ENCODE assay signal across 23 cellular contexts in genomic region chr19:48755787-48756674, GRCh38. TPM values are rescaled to one million over a fixed set of nuclear protein-coding genes. Genes with fewer than 3 reads are reported as not detected.
DNase-seq lines count a peak whose midpoint lies in the region; ATAC-seq and TF ChIP-seq lines count a peak whose summit lies in the region.
"Had no signal": no experiment of that assay in that cellular context is flagged by ENCODE, and none has a peak within 500 bp of the region (broad histone marks: within the 10 kb centered on the region; RNA-seq: fewer than 3 reads in every experiment).

No MANE protein-coding gene starts in this region.

- H3T11ph ChIP-seq in H9 (ENCODE audit: low read length) = no peak overlapping the region

- peaks cover 8% of the 10 kb centered on the region for H3K23me2 ChIP-seq in H9 (ENCODE audit: insufficient read length, low read depth, low read length, poor library complexity, severe bottlenecking)

- H3K4me2 ChIP-seq in H9 (ENCODE audit: insufficient read depth, insufficient read length, low read length) = no peak overlapping the region

- no peak overlapping the region for H2BK15ac ChIP-seq in H9 (ENCODE audit: low read depth, low read length)

- no peak overlapping the region for H2BK5ac ChIP-seq in H9 (ENCODE audit: insufficient read length, low read length)

- peaks cover 4% of the 10 kb centered on the region in 3 experiments; a peak in 6 of 7 replicates for H3K36me3 Mint-ChIP-seq in H9 (ENCODE audit: insufficient read depth in 1 of 3, low read depth in 3 of 3)
- H3K36me3 Mint-ChIP-seq: IgD-negative memory B cell had no signal

- H3K36me3 ChIP-seq in psoas muscle (ENCODE audit: insufficient read depth in 1 of 2, low read depth in 1 of 2) = no peaks in the 10 kb centered on the region
- H3K36me3 ChIP-seq: SJCRH30 had no signal

- H3K4me3 Mint-ChIP-seq in H9 = no peak overlapping the region

- H3K4me1 ChIP-seq in H9 (ENCODE audit: insufficient read depth, low read length) = peaks cover 12% of the 10 kb centered on the region; the same call in 1 of the 2 replicates
- H3K4me1 ChIP-seq in psoas muscle = peaks cover 26% of the 10 kb centered on the region
- H3K4me1 ChIP-seq: SJCRH30 had no signal

- peak overlapping the region; percentile 91 for H2AK5ac ChIP-seq in H9 (ENCODE audit: insufficient read length, low read length)

- CTCF ChIA-PET in RWPE1 (lab: Yijun Ruan, JAX) = interaction anchor here (1.0 kb wide), 1 partner anchor 32 kb away, joined by 3 read pairs; no protein-coding TSS in a partner anchor
- CTCF ChIA-PET in HEK293T (lab: Yijun Ruan, JAX) = no interaction called here

- TF ChIP-seq CTCF in H9 (conservative IDR thresholded peaks at IDR 0.05) (no peak), RWPE1 (conservative IDR thresholded peaks at IDR 0.05; ENCODE audit: low read depth) (no peak), psoas muscle (IDR thresholded peaks at IDR 0.05) (no peak)

- peak overlapping the region; percentile 65 to 82 (median 81); a peak in 5 of 7 replicates for H3K27ac Mint-ChIP-seq in H9
- H3K27ac Mint-ChIP-seq: IgD-negative memory B cell had no signal

- H3K9me3 ChIP-seq in H9 (ENCODE audit: control insufficient read depth, low read depth, low read length) (no peaks in the 10 kb centered on the region), psoas muscle (no peaks in the 10 kb centered on the region)
- H3K9me3 ChIP-seq: SJCRH30 had no signal

- H3K9ac ChIP-seq in H9 (ENCODE audit: extremely low read depth, insufficient read length, low read length) = no peak overlapping the region

- no peak overlapping the region for H2BK20ac ChIP-seq in H9 (ENCODE audit: low read depth, low read length, poor library complexity, severe bottlenecking)

- H3K79me2 ChIP-seq in H9 (ENCODE audit: insufficient read depth, low read length) = peaks cover 2% of the 10 kb centered on the region; the same call in 1 of the 2 replicates

- ATAC-seq in left lobe of liver = peak; percentile 74
- peak in 3 of 4 donors; percentile 45 to 63 (median 51) for ATAC-seq in psoas muscle
- no peak for ATAC-seq in GM19351 (IDR thresholded peaks at IDR 0.05; ENCODE audit: unreplicated experiment)

- peaks cover 18% of the 10 kb centered on the region for H3K27me3 Mint-ChIP-seq in H9 (ENCODE audit: low read depth)

- H4K5ac ChIP-seq in H9 (ENCODE audit: insufficient read length, low read depth, low read length) = no peak overlapping the region

- peak overlapping the region; percentile 67 for H2BK12ac ChIP-seq in H9 (ENCODE audit: insufficient read length, low read depth, low read length)

- peaks cover under 1% of the 10 kb centered on the region for H3K79me1 ChIP-seq in H9 (ENCODE audit: insufficient read depth, low read depth, low read length, poor library complexity, severe bottlenecking)

- DNase-seq in H9 (no peak), RWPE1 (ENCODE audit: low spot score) (no peak), left lobe of liver (ENCODE audit: low spot score) (peak; percentile 71), psoas muscle (no peak), D341Med (ENCODE audit: low spot score) (no peak), NCI-H2029 (lab: John Stamatoyannopoulos, UW) (no peak), HEK293T (ENCODE audit: extremely low spot score) (no peak)
- DNase-seq: AML-193, DMS 273 treated with DMSO at 0.1 percent for 48 hours, DND-41, MM.1S, NCI-H1092, NCI-H2081, NCI-H2171 treated with DMSO at 0.1 percent for 48 hours, NCI-H526 treated with DMSO at 0.1 percent for 48 hours, SJCRH30 had no signal

- H3K27me3 ChIP-seq in H9 (ENCODE audit: insufficient read depth, low read length) (no peaks in the 10 kb centered on the region), psoas muscle (ENCODE audit: insufficient read depth in 3 of 3, low read length in 2 of 3) (no peaks in the 10 kb centered on the region)
- H3K27me3 ChIP-seq: SJCRH30 had no signal

- H2AFZ ChIP-seq in H9 (ENCODE audit: low read length) = no peak overlapping the region

- peaks cover 33 to 48% of the 10 kb centered on the region in 2 experiments for H3K4me1 Mint-ChIP-seq in H9

- no peaks in the 10 kb centered on the region; a peak in 1 of 5 replicates for H3K9me3 Mint-ChIP-seq in H9
- H3K9me3 Mint-ChIP-seq: IgD-negative memory B cell had no signal

- no CpG with 5 or more reads among the region's 18 CpGs for WGBS in H9 (ENCODE audit: extremely low coverage, insufficient read length, low lambda C conversion rate)
- WGBS in psoas muscle, 3 donors = 69 to 77% (median 70%) methylated on average over 17 to 18 of the region's 18 CpGs

- peak overlapping the region; percentile 89 for H2BK120ac ChIP-seq in H9 (ENCODE audit: low read depth, low read length, poor library complexity, severe bottlenecking)

- no peak overlapping the region for H3K56ac ChIP-seq in H9 (ENCODE audit: insufficient read length, low read depth, low read length)

- H4K20me1 ChIP-seq in H9 (ENCODE audit: control insufficient read depth, insufficient read depth, insufficient read length) = no peaks in the 10 kb centered on the region

- H3K14ac ChIP-seq in H9 (ENCODE audit: insufficient read depth, low read length) = peak overlapping the region; percentile 87

- peak overlapping the region; percentile 48 for H3K4ac ChIP-seq in H9 (ENCODE audit: low read depth, low read length)

- intact Hi-C loops in psoas muscle (cut with DNase I) = no loop called here

- no peak overlapping the region for H3K4me3 ChIP-seq in psoas muscle
- H3K4me3 ChIP-seq: SJCRH30 had no signal

- peak overlapping the region; percentile 39 for H4K91ac ChIP-seq in H9 (ENCODE audit: insufficient read length, low read depth, low read length)

- no peak overlapping the region for H3K23ac ChIP-seq in H9 (ENCODE audit: insufficient read length, low read depth, low read length)

- POLR2A ChIA-PET in RWPE1 (lab: Yijun Ruan, JAX; ENCODE audit: low non-redundant PET) (no interaction called here), HEK293T (lab: Yijun Ruan, JAX) (interaction anchor here (0.7 to 1.7 kb wide), 4 partner anchors 9 to 40 kb away, joined by 3 to 4 read pairs (median 4); partner anchors contain the start of gene IZUMO1)

- peak overlapping the region; percentile 12 for H3K18ac ChIP-seq in H9 (ENCODE audit: insufficient read length, low read depth, low read length)

- no peak overlapping the region for H4K8ac ChIP-seq in H9 (replicated peaks; ENCODE audit: insufficient read length, low read depth, low read length)

- H3K27ac ChIP-seq in H9 (ENCODE audit: insufficient read length, low read depth, low read length) (no peak overlapping the region), RWPE1 (peak overlapping the region; percentile 20; the same call in 1 of the 2 replicates), psoas muscle (no peak overlapping the region)
- H3K27ac ChIP-seq: C4-2B, SJCRH30 had no signal

TF ChIP-seq in HEK293T, 16 proteins besides CTCF, POLR2A, EP300 and RAD21:
- TF ChIP-seq LEF1 (IDR thresholded peaks at IDR 0.05; ENCODE audit: borderline replicate concordance) (no peak), ARNT (IDR thresholded peaks at IDR 0.05) (no peak), FOXM1 (IDR thresholded peaks at IDR 0.05; ENCODE audit: borderline replicate concordance) (no peak), BHLHE40 (IDR thresholded peaks at IDR 0.05; ENCODE audit: borderline replicate concordance) (no peak), TARDBP (IDR thresholded peaks at IDR 0.05) (no peak), FOXA1 (IDR thresholded peaks at IDR 0.05) (no peak), ZNF384 (IDR thresholded peaks at IDR 0.05) (no peak), SP1 (IDR thresholded peaks at IDR 0.05) (no peak), SUZ12 (IDR thresholded peaks at IDR 0.05) (no peak), FOXK2 (IDR thresholded peaks at IDR 0.05) (no peak), ELF4 (IDR thresholded peaks at IDR 0.05) (no peak), L3MBTL2 (conservative IDR thresholded peaks at IDR 0.05) (no peak), PKNOX1 (IDR thresholded peaks at IDR 0.05) (no peak)

RNA-seq across cellular contexts. Expression of gene FGF21, which starts 0.7 kb away (rescaled TPM):
- total RNA-seq in H9 (2021) (0.55 and 0.90 TPM in 2 replicates), left lobe of liver (0.75 TPM), psoas muscle (1 to 10 TPM in 2 of 4 donors, not detected in 2; 1.7 to 6.2 TPM)
- under 1 TPM in 2 of 3 donors, not detected in 1; 0.06 to 0.31 TPM for polyA plus RNA-seq in psoas muscle
- total RNA-seq: G401; HT-29; LHCN-M2; SJCRH30; T-helper 1 cell treated with Interleukin-12 subunit alpha and Interleukin-12 subunit beta and Interleukin-4 antibody, amounts not matched to agents 30 ng/mL and 1 ng/mL, for 36 hours had no signal
- polyA plus RNA-seq: IgD-negative memory B cell had no signal

RNA-seq across cellular contexts. Expression of gene FUT1, which starts 3.6 kb away (rescaled TPM):
- total RNA-seq in H9 (2021) (15.9 and 16.1 TPM in 2 replicates), left lobe of liver (0.43 TPM), psoas muscle (1 to 10 TPM; 1.6 to 2.3 (median 2.0) TPM)
- 1 to 10 TPM; 1.1 to 1.3 (median 1.3) TPM for polyA plus RNA-seq in psoas muscle
- total RNA-seq: G401, LHCN-M2, SJCRH30 had no signal
- polyA plus RNA-seq: IgD-negative memory B cell had no signal

RNA-seq across cellular contexts. Expression of gene IZUMO1, which starts 9.3 kb away (rescaled TPM):
- total RNA-seq in H9 (2021) = 2.6 and 3.7 TPM in 2 replicates
- not detected for total RNA-seq in left lobe of liver
- total RNA-seq in psoas muscle = under 1 TPM in 3 of 4 donors, not detected in 1; 0.26 to 0.76 (median 0.36) TPM
- under 1 TPM in 2 of 3 donors, not detected in 1; 0.18 to 0.66 TPM for polyA plus RNA-seq in psoas muscle
- total RNA-seq: G401; LHCN-M2; SJCRH30; T-helper 1 cell treated with Interleukin-12 subunit alpha and Interleukin-12 subunit beta and Interleukin-4 antibody, amounts not matched to agents 30 ng/mL and 1 ng/mL, for 36 hours had no signal
- polyA plus RNA-seq: IgD-negative memory B cell had no signal

RNA-seq across cellular contexts. Expression of gene RASIP1, which starts 15.6 kb away (rescaled TPM):
- total RNA-seq in H9 (2021) (2.4 and 2.8 TPM in 2 replicates), left lobe of liver (3.1 TPM), psoas muscle (1 to 10 TPM; 6.9 to 9.7 (median 8.0) TPM)
- polyA plus RNA-seq in psoas muscle = 1 to 10 TPM; 3.9 to 7.7 (median 4.9) TPM

RNA-seq across cellular contexts. Expression of gene MAMSTR, which starts 36.5 kb away (rescaled TPM):
- total RNA-seq in H9 (2021) (1.4 and 1.6 TPM in 2 replicates), left lobe of liver (0.23 TPM), psoas muscle (10 to 100 TPM in 3 of 4 donors, 1 to 10 TPM in 1; 7.9 to 50.9 (median 32.9) TPM)
- polyA plus RNA-seq in psoas muscle = 10 to 100 TPM in 1 of 3 donors, 1 to 10 TPM in 2; 3.1 to 10.5 (median 8.4) TPM
